ENCODE assay signal across 8 cellular contexts in the genomic region with DNA sequence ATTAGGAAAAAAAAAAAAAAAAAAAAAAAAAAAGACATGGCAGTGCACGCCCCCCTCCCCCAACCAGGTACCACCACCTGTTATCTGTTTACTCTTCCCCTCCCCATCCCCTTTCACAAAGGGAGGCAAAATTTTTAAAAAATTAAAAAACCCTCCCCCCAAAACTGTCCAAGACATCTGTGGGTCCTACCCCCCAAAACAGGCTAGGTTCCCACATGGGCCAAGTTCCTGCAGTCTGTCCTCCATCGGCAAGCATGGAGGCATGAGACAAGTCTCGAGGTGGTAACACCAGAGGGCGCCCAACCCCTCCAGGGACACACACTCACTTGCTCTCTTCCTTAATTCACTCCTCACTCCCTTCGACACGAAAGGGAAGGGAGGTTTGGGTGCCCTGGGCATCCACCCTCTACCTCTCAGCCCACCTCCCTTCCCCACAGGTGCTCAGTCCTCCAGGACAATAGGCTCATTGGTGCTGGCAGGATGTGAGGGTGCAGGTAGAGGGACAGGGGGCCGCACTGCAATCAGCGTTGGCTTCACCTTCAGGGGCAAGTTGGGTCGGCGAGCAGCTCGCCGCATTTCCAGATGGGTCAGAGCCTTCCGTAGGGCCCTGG. TPM values are rescaled to one million over a fixed set of nuclear protein-coding genes. Genes with fewer than 3 reads are reported as not detected.
DNase-seq lines count a peak whose midpoint lies in the region; ATAC-seq and TF ChIP-seq lines count a peak whose summit lies in the region.

No MANE protein-coding gene starts in this region.

- peaks cover 68% of the 10 kb centered on the region for H3K4me1 Mint-ChIP-seq in activated CD8-positive, alpha-beta memory T cell treated with anti-CD3 and anti-CD28 coated beads, Interleukin-2, amount 10 ng/mL, durations not matched to agents 7 days and 5 days
- H3K4me1 Mint-ChIP-seq in naive thymus-derived CD4-positive, alpha-beta T cell: peaks cover 35 to 81% (median 68%) of the 10 kb centered on the region in 7 donors
- H3K4me1 Mint-ChIP-seq in stimulated activated naive CD8-positive, alpha-beta T cell treated with anti-CD3 and anti-CD28 coated beads, Interleukin-15, amount 100 ng/mL, for 72 hours: peaks cover 76% of the 10 kb centered on the region

- H3K36me3 ChIP-seq in naive thymus-derived CD4-positive, alpha-beta T cell (ENCODE audit: control insufficient read depth in 2 of 3, insufficient read depth in 3 of 3, low read length in 3 of 3): peaks cover 12 to 57% (median 39%) of the 10 kb centered on the region in 3 experiments

- peak; percentile 37 for ATAC-seq in activated CD8-positive, alpha-beta memory T cell treated with anti-CD3 and anti-CD28 coated beads, Interleukin-2, amount 10 ng/mL, durations not matched to agents 7 days and 5 days
- peak; percentile 22 for ATAC-seq in naive thymus-derived CD4-positive, alpha-beta T cell
- peak; percentile 43 for ATAC-seq in stimulated activated naive CD8-positive, alpha-beta T cell treated with anti-CD3 and anti-CD28 coated beads, Interleukin-15, amount 100 ng/mL, for 72 hours
- no peak for ATAC-seq in GM21529 (IDR thresholded peaks at IDR 0.05; ENCODE audit: unreplicated experiment)

- H3K27me3 Mint-ChIP-seq in activated CD8-positive, alpha-beta memory T cell treated with anti-CD3 and anti-CD28 coated beads, Interleukin-2, amount 10 ng/mL, durations not matched to agents 7 days and 5 days: no peaks in the 10 kb centered on the region
- H3K27me3 Mint-ChIP-seq in naive thymus-derived CD4-positive, alpha-beta T cell: peaks cover 0 to 4% (median 0%) of the 10 kb centered on the region in 5 donors
- no peaks in the 10 kb centered on the region for H3K27me3 Mint-ChIP-seq in stimulated activated naive CD8-positive, alpha-beta T cell treated with anti-CD3 and anti-CD28 coated beads, Interleukin-15, amount 100 ng/mL, for 72 hours

- H3K27me3 ChIP-seq in naive thymus-derived CD4-positive, alpha-beta T cell (ENCODE audit: control insufficient read depth in 2 of 2, insufficient read depth in 2 of 2, low read length in 2 of 2): no peaks in the 10 kb centered on the region

- peaks cover 58% of the 10 kb centered on the region for H3K36me3 Mint-ChIP-seq in activated CD8-positive, alpha-beta memory T cell treated with anti-CD3 and anti-CD28 coated beads, Interleukin-2, amount 10 ng/mL, durations not matched to agents 7 days and 5 days
- peaks cover 10 to 42% (median 34%) of the 10 kb centered on the region in 5 donors for H3K36me3 Mint-ChIP-seq in naive thymus-derived CD4-positive, alpha-beta T cell

- H3K9me3 Mint-ChIP-seq in activated CD8-positive, alpha-beta memory T cell treated with anti-CD3 and anti-CD28 coated beads, Interleukin-2, amount 10 ng/mL, durations not matched to agents 7 days and 5 days (ENCODE audit: low read depth): no peaks in the 10 kb centered on the region
- peaks cover 0 to 4% (median 0%) of the 10 kb centered on the region in 11 donors for H3K9me3 Mint-ChIP-seq in naive thymus-derived CD4-positive, alpha-beta T cell
- no peaks in the 10 kb centered on the region for H3K9me3 Mint-ChIP-seq in stimulated activated naive CD8-positive, alpha-beta T cell treated with anti-CD3 and anti-CD28 coated beads, Interleukin-15, amount 100 ng/mL, for 72 hours

- CTCF ChIA-PET in activated CD8-positive, alpha-beta memory T cell treated with anti-CD3 and anti-CD28 coated beads, Interleukin-2, amount 10 ng/mL, durations not matched to agents 7 days and 5 days (lab: Charles Lee): interaction anchor here (0.6 to 6.0 kb wide), 22 partner anchors 7 to 236 kb away, joined by 3 to 54 read pairs (median 5); partner anchors contain the start of genes B3GAT3, C11orf98, CSKMT and EEF1G
- CTCF ChIA-PET in naive thymus-derived CD4-positive, alpha-beta T cell (lab: Charles Lee): interaction anchor here (0.8 to 3.7 kb wide), 13 partner anchors 8 to 288 kb away, joined by 3 to 31 read pairs (median 6); partner anchors contain the start of genes C11orf98, CSKMT, EEF1G and EML3

- POLR2A ChIA-PET in naive thymus-derived CD4-positive, alpha-beta T cell (lab: Charles Lee): interaction anchor here (0.9 to 15.2 kb wide), 27 partner anchors 7 to 288 kb away, joined by 3 to 269 read pairs (median 26); partner anchors contain the start of genes B3GAT3, BSCL2, C11orf98 and CSKMT

- peak overlapping the region; percentile 34 for H3K4me3 Mint-ChIP-seq in activated CD8-positive, alpha-beta memory T cell treated with anti-CD3 and anti-CD28 coated beads, Interleukin-2, amount 10 ng/mL, durations not matched to agents 7 days and 5 days
- H3K4me3 Mint-ChIP-seq in naive thymus-derived CD4-positive, alpha-beta T cell: peak overlapping the region; percentile 63 to 100 (median 81)
- H3K4me3 Mint-ChIP-seq in stimulated activated naive CD8-positive, alpha-beta T cell treated with anti-CD3 and anti-CD28 coated beads, Interleukin-15, amount 100 ng/mL, for 72 hours: peak overlapping the region; percentile 68 to 81

- peak; percentile 64 for DNase-seq in AG08396 (ENCODE audit: low spot score)
- peak; percentile 59 for DNase-seq in GM20000 (ENCODE audit: low spot score)
- DNase-seq in NOMO-1 (lab: John Stamatoyannopoulos, UW; ENCODE audit: unreplicated experiment in 2 of 2): peak; percentile 79 to 82
- peak; percentile 91 for DNase-seq in activated CD8-positive, alpha-beta memory T cell treated with anti-CD3 and anti-CD28 coated beads, Interleukin-2, amount 10 ng/mL, durations not matched to agents 7 days and 5 days
- DNase-seq in epithelial cell of esophagus (ENCODE audit: low read depth): peak; percentile 89
- DNase-seq in naive thymus-derived CD4-positive, alpha-beta T cell: peak; percentile 56 to 76 (median 73)
- DNase-seq in stimulated activated naive CD8-positive, alpha-beta T cell treated with anti-CD3 and anti-CD28 coated beads, Interleukin-15, amount 100 ng/mL, for 72 hours: peak; percentile 71 to 78

- intact Hi-C loops in naive thymus-derived CD4-positive, alpha-beta T cell (cut with micrococcal nuclease): loop anchor here (1.0 to 5.0 kb wide), 6 partner anchors 19 to 269 kb away; partner anchors contain the start of genes EML3 (in 1 of the 2), GANAB (in 1 of the 2), HNRNPUL2 (in 1 of the 2) and STX5 (in 1 of the 2)

- H3K27ac ChIP-seq in naive thymus-derived CD4-positive, alpha-beta T cell (ENCODE audit: low read depth, low read length): peak overlapping the region; percentile 86

- TF ChIP-seq CTCF in GM20000 (IDR thresholded peaks at IDR 0.05; ENCODE audit: extremely low read depth, missing control alignments) (peak; percentile 56), epithelial cell of esophagus (IDR thresholded peaks at IDR 0.05; ENCODE audit: insufficient read depth, low read depth, low read length, missing control alignments) (peak; percentile 77)

- H3K4me3 ChIP-seq in epithelial cell of esophagus (ENCODE audit: low read length): no peak overlapping the region
- no peak overlapping the region for H3K4me3 ChIP-seq in naive thymus-derived CD4-positive, alpha-beta T cell (ENCODE audit: low read length)

- no peaks in the 10 kb centered on the region for H3K9me3 ChIP-seq in naive thymus-derived CD4-positive, alpha-beta T cell (ENCODE audit: control insufficient read depth in 2 of 3, low read length in 3 of 3)

- H3K4me1 ChIP-seq in naive thymus-derived CD4-positive, alpha-beta T cell (ENCODE audit: control insufficient read depth in 2 of 2, insufficient read depth in 2 of 2, low read length in 2 of 2): peaks cover 21 to 47% of the 10 kb centered on the region in 2 donors

- peak overlapping the region; percentile 83 for H3K27ac Mint-ChIP-seq in activated CD8-positive, alpha-beta memory T cell treated with anti-CD3 and anti-CD28 coated beads, Interleukin-2, amount 10 ng/mL, durations not matched to agents 7 days and 5 days
- peak overlapping the region; percentile 87 to 99 (median 97) for H3K27ac Mint-ChIP-seq in naive thymus-derived CD4-positive, alpha-beta T cell
- peak overlapping the region in 1 of 2 donors; percentile 97 for H3K27ac Mint-ChIP-seq in stimulated activated naive CD8-positive, alpha-beta T cell treated with anti-CD3 and anti-CD28 coated beads, Interleukin-15, amount 100 ng/mL, for 72 hours

RNA-seq across cellular contexts. Expression of gene TUT1, which starts 2.2 kb away (rescaled TPM):
- total RNA-seq in activated CD8-positive, alpha-beta memory T cell treated with anti-CD3 and anti-CD28 coated beads, Interleukin-2, amount 10 ng/mL, durations not matched to agents 7 days and 5 days: 10 to 100 TPM; 24.7 to 29.6 TPM
- total RNA-seq in naive thymus-derived CD4-positive, alpha-beta T cell: 10 to 100 TPM; 34.5 to 54.6 (median 37.4) TPM
- 10 to 100 TPM; 20.2 to 25.4 TPM for polyA plus RNA-seq in naive thymus-derived CD4-positive, alpha-beta T cell

RNA-seq across cellular contexts. Expression of gene MTA2, which starts 8.1 kb away (rescaled TPM):
- total RNA-seq in activated CD8-positive, alpha-beta memory T cell treated with anti-CD3 and anti-CD28 coated beads, Interleukin-2, amount 10 ng/mL, durations not matched to agents 7 days and 5 days: 100 to 1,000 TPM; 245 to 264 TPM
- 100 to 1,000 TPM; 134 to 238 (median 199) TPM for total RNA-seq in naive thymus-derived CD4-positive, alpha-beta T cell
- polyA plus RNA-seq in naive thymus-derived CD4-positive, alpha-beta T cell: 10 to 100 TPM; 25.6 to 46.4 TPM

RNA-seq across cellular contexts. Expression of gene EML3, which starts 19.0 kb away (rescaled TPM):
- total RNA-seq in activated CD8-positive, alpha-beta memory T cell treated with anti-CD3 and anti-CD28 coated beads, Interleukin-2, amount 10 ng/mL, durations not matched to agents 7 days and 5 days: 100 to 1,000 TPM; 132 to 133 TPM
- total RNA-seq in naive thymus-derived CD4-positive, alpha-beta T cell: 100 to 1,000 TPM; 152 to 209 (median 188) TPM
- polyA plus RNA-seq in naive thymus-derived CD4-positive, alpha-beta T cell: 10 to 100 TPM; 14.6 to 23.9 TPM

RNA-seq across cellular contexts. Expression of gene ROM1, which starts 19.5 kb away (rescaled TPM):
- 1 to 10 TPM; 1.1 to 1.5 TPM for total RNA-seq in activated CD8-positive, alpha-beta memory T cell treated with anti-CD3 and anti-CD28 coated beads, Interleukin-2, amount 10 ng/mL, durations not matched to agents 7 days and 5 days
- 1 to 10 TPM; 1.2 to 2.4 (median 2.0) TPM for total RNA-seq in naive thymus-derived CD4-positive, alpha-beta T cell
- polyA plus RNA-seq in naive thymus-derived CD4-positive, alpha-beta T cell: under 1 TPM in 1 of 2 donors, not detected in 1; 0.51 TPM

RNA-seq across cellular contexts. Expression of gene EEF1G, which starts 19.8 kb away (rescaled TPM):
- 1,000 to 10,000 TPM in 1 of 2 experiments, 100 to 1,000 TPM in 1; 878 to 1,201 TPM for total RNA-seq in activated CD8-positive, alpha-beta memory T cell treated with anti-CD3 and anti-CD28 coated beads, Interleukin-2, amount 10 ng/mL, durations not matched to agents 7 days and 5 days
- 1,000 to 10,000 TPM; 1,186 to 2,550 (median 2,338) TPM for total RNA-seq in naive thymus-derived CD4-positive, alpha-beta T cell
- polyA plus RNA-seq in naive thymus-derived CD4-positive, alpha-beta T cell: 1,000 to 10,000 TPM; 2,027 to 2,354 TPM
